Comparison of ENCODE assay signal across 7 cellular contexts in genomic region chr5:31638286-31638685, GRCh38. TPM values are rescaled to one million over a fixed set of nuclear protein-coding genes. Genes with fewer than 3 reads are reported as not detected.
A peak's percentile ranks its signal among the peaks of the same experiment; 100 is the strongest.
DNase-seq lines count a peak whose midpoint lies in the region; ATAC-seq and TF ChIP-seq lines count a peak whose summit lies in the region.

No MANE protein-coding gene starts in this region.

- peaks cover 0 to 7% of the 10 kb centered on the region in 2 donors for H3K4me1 ChIP-seq in breast epithelium

- no peaks in the 10 kb centered on the region for H3K9me3 ChIP-seq in breast epithelium

- intact Hi-C loops in breast epithelium (cut with DNase I; ENCODE audit: low total_unique reads), result no loop called here

- H3K27ac ChIP-seq in breast epithelium, result peak overlapping the region in 1 of 2 donors; percentile 13

- no peak for DNase-seq in breast epithelium (ENCODE audit: low spot score in 2 of 2)
- DNase-seq in mesothelial cell of epicardium (ENCODE audit: low spot score in 2 of 2, unreplicated experiment in 2 of 2), result no peak
- DNase-seq in occipital lobe (lab: John Stamatoyannopoulos, UW), result no peak
- DNase-seq in NCI-H345 treated with DMSO at 0.1 percent for 48 hours (lab: John Stamatoyannopoulos, UW; ENCODE audit: unreplicated experiment), result no peak
- DNase-seq in HuH-7.5 (ENCODE audit: low spot score), result no peak

- TF ChIP-seq CTCF in breast epithelium (IDR thresholded peaks at IDR 0.05) (no peak), mesothelial cell of epicardium (IDR thresholded peaks at IDR 0.05; ENCODE audit: unreplicated experiment) (no peak)

- ATAC-seq in GM19467 (IDR thresholded peaks at IDR 0.05; ENCODE audit: unreplicated experiment) (peak; percentile 15), HG03442 (IDR thresholded peaks at IDR 0.05; ENCODE audit: unreplicated experiment) (peak; percentile 7)

- peak overlapping the region; percentile 92 for H3K27ac Mint-ChIP-seq in mesothelial cell of epicardium

- peak overlapping the region; percentile 49 to 82 (median 67) for H3K4me3 ChIP-seq in breast epithelium

- no peak for TF ChIP-seq POLR2A in breast epithelium (IDR thresholded peaks at IDR 0.05)

- H3K36me3 ChIP-seq in breast epithelium, result no peaks in the 10 kb centered on the region

- H3K4me1 Mint-ChIP-seq in mesothelial cell of epicardium, result peaks cover 27% of the 10 kb centered on the region

- peaks cover 4% of the 10 kb centered on the region for H3K27me3 Mint-ChIP-seq in mesothelial cell of epicardium (ENCODE audit: low read depth)

- H3K27me3 ChIP-seq in breast epithelium, result no peaks in the 10 kb centered on the region

- H3K4me3 Mint-ChIP-seq in mesothelial cell of epicardium, result peak overlapping the region; percentile 87

- no peaks in the 10 kb centered on the region for H3K36me3 Mint-ChIP-seq in mesothelial cell of epicardium

- H3K9me3 Mint-ChIP-seq in mesothelial cell of epicardium, result no peaks in the 10 kb centered on the region

RNA-seq across cellular contexts. Expression of gene PDZD2, which starts 0.6 kb away (rescaled TPM):
- total RNA-seq in breast epithelium (10 to 100 TPM; 16.8 to 23.3 (median 17.7) TPM), mesothelial cell of epicardium (21.5 to 23.1 TPM (median 22.1 TPM) in 3 replicates), occipital lobe (22.0 TPM)
